In genomic region chr11:46511352-46511751, GRCh38 we compare ENCODE assay signal across 2 cellular contexts.
TF ChIP-seq lines count a peak whose summit lies in the region.

No MANE protein-coding gene starts in this region.

TF ChIP-seq in GM12878, 131 proteins besides CTCF, POLR2A, EP300 and RAD21 (continued from another document):
- TF ChIP-seq PRDM15 (CRISPR knock-in tag; IDR thresholded peaks at IDR 0.05) (no peak), NFYA (IDR thresholded peaks at IDR 0.05; ENCODE audit: borderline replicate concordance, low read depth, low read length) (no peak), ZNF687 (IDR thresholded peaks at IDR 0.05) (no peak), HDGF (IDR thresholded peaks at IDR 0.05) (no peak), SIX5 (IDR thresholded peaks at IDR 0.05; ENCODE audit: low read depth, low read length, severe bottlenecking) (no peak)
TF ChIP-seq in GM12878: peak in this region for 0.

TF ChIP-seq in liver, 16 proteins besides CTCF, POLR2A, EP300 and RAD21 (continued from another document):
- TF ChIP-seq REST (IDR thresholded peaks at IDR 0.05): peak; percentile 78
- peak; percentile 30 for TF ChIP-seq FOXA2 (IDR thresholded peaks at IDR 0.05)
- TF ChIP-seq JUND (IDR thresholded peaks at IDR 0.05): peak; percentile 36 to 61
- peak; percentile 34 for TF ChIP-seq HNF4G (IDR thresholded peaks at IDR 0.05)
- TF ChIP-seq MAX (IDR thresholded peaks at IDR 0.05): no peak
